ENCODE assay signal across 14 cellular contexts in genomic region chr18:43572165-43572564, GRCh38.
A peak's percentile ranks its signal among the peaks of the same experiment; 100 is the strongest.
DNase-seq lines count a peak whose midpoint lies in the region; ATAC-seq and TF ChIP-seq lines count a peak whose summit lies in the region.
"Had no signal": no experiment of that assay in that cellular context is flagged by ENCODE, and none has a peak within 500 bp of the region (broad histone marks: within the 10 kb centered on the region; RNA-seq: fewer than 3 reads in every experiment).

No MANE protein-coding gene starts in this region.

- H3K9ac ChIP-seq in OCI-LY3 (ENCODE audit: low read length) = peak overlapping the region; percentile 78

- no peaks in the 10 kb centered on the region for H3K9me3 ChIP-seq in OCI-LY3 (ENCODE audit: insufficient read depth, low read length)

- TF ChIP-seq CTCF in OCI-LY3 (IDR thresholded peaks at IDR 0.05; ENCODE audit: low read depth, low read length) (no peak), foreskin keratinocyte (conservative IDR thresholded peaks at IDR 0.05) (no peak)

- peaks cover 12% of the 10 kb centered on the region for H3K36me3 ChIP-seq in OCI-LY3 (replicated peaks; ENCODE audit: low read depth, low read length)

- ATAC-seq in GM18858 (IDR thresholded peaks at IDR 0.05; ENCODE audit: unreplicated experiment) (peak; percentile 73), GM21526 (IDR thresholded peaks at IDR 0.05; ENCODE audit: low FRiP score, unreplicated experiment) (peak; percentile 88), HG03025 (IDR thresholded peaks at IDR 0.05; ENCODE audit: low FRiP score, unreplicated experiment) (peak; percentile 86), foreskin keratinocyte (no peak)

- H3K4me2 ChIP-seq in OCI-LY3 (ENCODE audit: low read length) = peak overlapping the region; percentile 74

- no peaks in the 10 kb centered on the region for H3K27me3 ChIP-seq in OCI-LY3 (ENCODE audit: low read depth, low read length)
- peaks cover 4% of the 10 kb centered on the region for H3K27me3 ChIP-seq in foreskin keratinocyte

- H4K20me1 ChIP-seq in OCI-LY3 (ENCODE audit: insufficient read depth, low read length) = no peaks in the 10 kb centered on the region

- no peak overlapping the region for H2AFZ ChIP-seq in OCI-LY3 (ENCODE audit: low read depth, low read length)

- peak overlapping the region; percentile 90 for H3K27ac ChIP-seq in OCI-LY3 (ENCODE audit: low read length)
- no peak overlapping the region for H3K27ac ChIP-seq in foreskin keratinocyte

- H3K4me3 ChIP-seq in OCI-LY3 (ENCODE audit: low read length) = peak overlapping the region; percentile 45

- peaks cover 70% of the 10 kb centered on the region for H3K4me1 ChIP-seq in OCI-LY3 (ENCODE audit: low read length)
- no peaks in the 10 kb centered on the region for H3K4me1 ChIP-seq in foreskin keratinocyte

- DNase-seq in kidney tubule cell (ENCODE audit: low spot score) (no peak), foreskin keratinocyte (no peak), T-helper 9 cell (no peak), COLO668 (lab: John Stamatoyannopoulos, UW; ENCODE audit: unreplicated experiment) (no peak)
- DNase-seq: activated CD4-positive, alpha-beta T cell treated with anti-CD3 and anti-CD28 coated beads, Interleukin-2, amount 50 U/mL, for 4 hours; amygdala; DMS 273 treated with DMSO at 0.1 percent for 48 hours; KG1; NCI-H1417 treated with DMSO at 0.1 percent for 48 hours; NCI-H510A had no signal

- no peaks in the 10 kb centered on the region for H3K79me2 ChIP-seq in OCI-LY3 (ENCODE audit: low read length)
